2 cellular contexts compared by ENCODE assay signal in the genomic region with DNA sequence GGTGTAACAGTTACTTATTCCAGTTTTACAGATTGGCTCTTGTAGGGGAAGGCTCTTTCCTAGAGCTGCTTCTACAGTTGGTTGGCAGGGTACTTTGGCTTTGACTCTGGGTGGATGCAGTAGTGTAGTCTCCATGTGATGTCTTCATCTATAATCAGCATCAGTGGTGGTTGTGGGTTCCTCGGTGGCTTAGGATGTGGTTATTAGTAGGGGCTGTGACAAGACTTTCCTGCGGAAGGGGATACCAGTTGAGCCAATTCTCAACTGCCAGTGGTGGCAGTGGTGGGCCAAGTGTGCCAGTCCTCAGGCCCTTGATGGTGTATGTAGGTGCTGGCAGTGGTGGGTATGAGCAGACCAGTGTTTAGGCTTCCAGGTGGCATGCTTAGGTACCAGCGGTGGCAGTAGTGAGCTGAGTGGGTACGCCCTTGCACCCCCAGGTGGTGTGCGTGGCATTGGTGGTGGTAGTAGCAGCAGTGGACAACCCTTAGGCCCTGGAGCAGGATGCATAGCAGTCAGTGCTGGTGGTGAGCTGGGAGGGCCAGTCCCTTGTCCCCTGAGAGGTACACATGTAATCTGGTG.
TF ChIP-seq lines count a peak whose summit lies in the region.

No MANE protein-coding gene starts in this region.

TF ChIP-seq in GM23338, 12 proteins besides CTCF, POLR2A, EP300 and RAD21 (continues in another document):
- TF ChIP-seq POLR2AphosphoS5 (IDR thresholded peaks at IDR 0.05; ENCODE audit: low read depth) (no peak), EZH2phosphoT487 (IDR thresholded peaks at IDR 0.05; ENCODE audit: unreplicated experiment) (no peak), ZNF331 (CRISPR knock-in tag; IDR thresholded peaks at IDR 0.05; ENCODE audit: low read depth) (no peak), CREB1 (CRISPR knock-in tag; IDR thresholded peaks at IDR 0.05; ENCODE audit: low read depth) (no peak), ZNF114 (CRISPR knock-in tag; IDR thresholded peaks at IDR 0.05) (no peak), EZH2 (IDR thresholded peaks at IDR 0.05; ENCODE audit: low read depth, unreplicated experiment) (no peak), NANOG (IDR thresholded peaks at IDR 0.05; ENCODE audit: borderline replicate concordance) (no peak), JUNB (IDR thresholded peaks at IDR 0.05; ENCODE audit: unreplicated experiment) (no peak), STAT1 (IDR thresholded peaks at IDR 0.05; ENCODE audit: unreplicated experiment) (no peak)
- TF ChIP-seq, protein P1, sequence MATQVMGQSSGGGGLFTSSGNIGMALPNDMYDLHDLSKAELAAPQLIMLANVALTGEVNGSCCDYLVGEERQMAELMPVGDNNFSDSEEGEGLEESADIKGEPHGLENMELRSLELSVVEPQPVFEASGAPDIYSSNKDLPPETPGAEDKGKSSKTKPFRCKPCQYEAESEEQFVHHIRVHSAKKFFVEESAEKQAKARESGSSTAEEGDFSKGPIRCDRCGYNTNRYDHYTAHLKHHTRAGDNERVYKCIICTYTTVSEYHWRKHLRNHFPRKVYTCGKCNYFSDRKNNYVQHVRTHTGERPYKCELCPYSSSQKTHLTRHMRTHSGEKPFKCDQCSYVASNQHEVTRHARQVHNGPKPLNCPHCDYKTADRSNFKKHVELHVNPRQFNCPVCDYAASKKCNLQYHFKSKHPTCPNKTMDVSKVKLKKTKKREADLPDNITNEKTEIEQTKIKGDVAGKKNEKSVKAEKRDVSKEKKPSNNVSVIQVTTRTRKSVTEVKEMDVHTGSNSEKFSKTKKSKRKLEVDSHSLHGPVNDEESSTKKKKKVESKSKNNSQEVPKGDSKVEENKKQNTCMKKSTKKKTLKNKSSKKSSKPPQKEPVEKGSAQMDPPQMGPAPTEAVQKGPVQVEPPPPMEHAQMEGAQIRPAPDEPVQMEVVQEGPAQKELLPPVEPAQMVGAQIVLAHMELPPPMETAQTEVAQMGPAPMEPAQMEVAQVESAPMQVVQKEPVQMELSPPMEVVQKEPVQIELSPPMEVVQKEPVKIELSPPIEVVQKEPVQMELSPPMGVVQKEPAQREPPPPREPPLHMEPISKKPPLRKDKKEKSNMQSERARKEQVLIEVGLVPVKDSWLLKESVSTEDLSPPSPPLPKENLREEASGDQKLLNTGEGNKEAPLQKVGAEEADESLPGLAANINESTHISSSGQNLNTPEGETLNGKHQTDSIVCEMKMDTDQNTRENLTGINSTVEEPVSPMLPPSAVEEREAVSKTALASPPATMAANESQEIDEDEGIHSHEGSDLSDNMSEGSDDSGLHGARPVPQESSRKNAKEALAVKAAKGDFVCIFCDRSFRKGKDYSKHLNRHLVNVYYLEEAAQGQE (IDR thresholded peaks at IDR 0.05; ENCODE audit: unreplicated experiment) = no peak
- TF ChIP-seq, protein P2, sequence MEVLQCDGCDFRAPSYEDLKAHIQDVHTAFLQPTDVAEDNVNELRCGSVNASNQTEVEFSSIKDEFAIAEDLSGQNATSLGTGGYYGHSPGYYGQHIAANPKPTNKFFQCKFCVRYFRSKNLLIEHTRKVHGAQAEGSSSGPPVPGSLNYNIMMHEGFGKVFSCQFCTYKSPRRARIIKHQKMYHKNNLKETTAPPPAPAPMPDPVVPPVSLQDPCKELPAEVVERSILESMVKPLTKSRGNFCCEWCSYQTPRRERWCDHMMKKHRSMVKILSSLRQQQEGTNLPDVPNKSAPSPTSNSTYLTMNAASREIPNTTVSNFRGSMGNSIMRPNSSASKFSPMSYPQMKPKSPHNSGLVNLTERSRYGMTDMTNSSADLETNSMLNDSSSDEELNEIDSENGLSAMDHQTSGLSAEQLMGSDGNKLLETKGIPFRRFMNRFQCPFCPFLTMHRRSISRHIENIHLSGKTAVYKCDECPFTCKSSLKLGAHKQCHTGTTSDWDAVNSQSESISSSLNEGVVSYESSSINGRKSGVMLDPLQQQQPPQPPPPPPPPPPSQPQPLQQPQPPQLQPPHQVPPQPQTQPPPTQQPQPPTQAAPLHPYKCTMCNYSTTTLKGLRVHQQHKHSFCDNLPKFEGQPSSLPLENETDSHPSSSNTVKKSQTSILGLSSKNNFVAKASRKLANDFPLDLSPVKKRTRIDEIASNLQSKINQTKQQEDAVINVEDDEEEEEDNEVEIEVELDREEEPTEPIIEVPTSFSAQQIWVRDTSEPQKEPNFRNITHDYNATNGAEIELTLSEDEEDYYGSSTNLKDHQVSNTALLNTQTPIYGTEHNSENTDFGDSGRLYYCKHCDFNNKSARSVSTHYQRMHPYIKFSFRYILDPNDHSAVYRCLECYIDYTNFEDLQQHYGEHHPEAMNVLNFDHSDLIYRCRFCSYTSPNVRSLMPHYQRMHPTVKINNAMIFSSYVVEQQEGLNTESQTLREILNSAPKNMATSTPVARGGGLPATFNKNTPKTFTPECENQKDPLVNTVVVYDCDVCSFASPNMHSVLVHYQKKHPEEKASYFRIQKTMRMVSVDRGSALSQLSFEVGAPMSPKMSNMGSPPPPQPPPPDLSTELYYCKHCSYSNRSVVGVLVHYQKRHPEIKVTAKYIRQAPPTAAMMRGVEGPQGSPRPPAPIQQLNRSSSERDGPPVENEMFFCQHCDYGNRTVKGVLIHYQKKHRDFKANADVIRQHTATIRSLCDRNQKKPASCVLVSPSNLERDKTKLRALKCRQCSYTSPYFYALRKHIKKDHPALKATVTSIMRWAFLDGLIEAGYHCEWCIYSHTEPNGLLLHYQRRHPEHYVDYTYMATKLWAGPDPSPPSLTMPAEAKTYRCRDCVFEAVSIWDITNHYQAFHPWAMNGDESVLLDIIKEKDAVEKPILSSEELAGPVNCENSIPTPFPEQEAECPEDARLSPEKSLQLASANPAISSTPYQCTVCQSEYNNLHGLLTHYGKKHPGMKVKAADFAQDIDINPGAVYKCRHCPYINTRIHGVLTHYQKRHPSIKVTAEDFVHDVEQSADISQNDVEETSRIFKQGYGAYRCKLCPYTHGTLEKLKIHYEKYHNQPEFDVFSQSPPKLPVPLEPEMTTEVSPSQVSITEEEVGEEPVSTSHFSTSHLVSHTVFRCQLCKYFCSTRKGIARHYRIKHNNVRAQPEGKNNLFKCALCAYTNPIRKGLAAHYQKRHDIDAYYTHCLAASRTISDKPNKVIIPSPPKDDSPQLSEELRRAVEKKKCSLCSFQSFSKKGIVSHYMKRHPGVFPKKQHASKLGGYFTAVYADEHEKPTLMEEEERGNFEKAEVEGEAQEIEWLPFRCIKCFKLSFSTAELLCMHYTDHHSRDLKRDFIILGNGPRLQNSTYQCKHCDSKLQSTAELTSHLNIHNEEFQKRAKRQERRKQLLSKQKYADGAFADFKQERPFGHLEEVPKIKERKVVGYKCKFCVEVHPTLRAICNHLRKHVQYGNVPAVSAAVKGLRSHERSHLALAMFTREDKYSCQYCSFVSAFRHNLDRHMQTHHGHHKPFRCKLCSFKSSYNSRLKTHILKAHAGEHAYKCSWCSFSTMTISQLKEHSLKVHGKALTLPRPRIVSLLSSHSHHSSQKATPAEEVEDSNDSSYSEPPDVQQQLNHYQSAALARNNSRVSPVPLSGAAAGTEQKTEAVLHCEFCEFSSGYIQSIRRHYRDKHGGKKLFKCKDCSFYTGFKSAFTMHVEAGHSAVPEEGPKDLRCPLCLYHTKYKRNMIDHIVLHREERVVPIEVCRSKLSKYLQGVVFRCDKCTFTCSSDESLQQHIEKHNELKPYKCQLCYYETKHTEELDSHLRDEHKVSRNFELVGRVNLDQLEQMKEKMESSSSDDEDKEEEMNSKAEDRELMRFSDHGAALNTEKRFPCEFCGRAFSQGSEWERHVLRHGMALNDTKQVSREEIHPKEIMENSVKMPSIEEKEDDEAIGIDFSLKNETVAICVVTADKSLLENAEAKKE (CRISPR knock-in tag; IDR thresholded peaks at IDR 0.05) = no peak

TF ChIP-seq in H1, 55 proteins besides CTCF, POLR2A, EP300 and RAD21:
- TF ChIP-seq SP4 (IDR thresholded peaks at IDR 0.05; ENCODE audit: low read length) = no peak
